In genomic region chr6:110859335-110859792, GRCh38 we compare ENCODE assay signal across 13 cellular contexts. TPM values are rescaled to one million over a fixed set of nuclear protein-coding genes. Genes with fewer than 3 reads are reported as not detected.
DNase-seq lines count a peak whose midpoint lies in the region; ATAC-seq and TF ChIP-seq lines count a peak whose summit lies in the region.
"Had no signal": no experiment of that assay in that cellular context is flagged by ENCODE, and none has a peak within 500 bp of the region (broad histone marks: within the 10 kb centered on the region; RNA-seq: fewer than 3 reads in every experiment).

No MANE protein-coding gene starts in this region.

- ATAC-seq in sciatic nerve: peak; percentile 38

- no peaks in the 10 kb centered on the region for H3K9me3 Mint-ChIP-seq in activated CD4-positive, alpha-beta T cell treated with anti-CD3 and anti-CD28 coated beads, Interleukin-2, amount 10 ng/mL, durations not matched to agents 7 days and 5 days
- no peaks in the 10 kb centered on the region for H3K9me3 Mint-ChIP-seq in activated T-helper 1 cell treated with anti-CD3 and anti-CD28 coated beads, Interleukin-12 subunit alpha, Interleukin-12 subunit beta, Interleukin-2, Interleukin-4 antibody, amounts not matched to agents 30 ng/mL and 10 ng/mL and 1 ng/mL, durations not matched to agents 14 hours and 24 hours and 36 hours
- H3K9me3 Mint-ChIP-seq: neural crest cell had no signal

- H3K9me2 ChIP-seq in SK-N-SH: no peaks in the 10 kb centered on the region

- TF ChIP-seq RAD21 in SK-N-SH (IDR thresholded peaks at IDR 0.05; ENCODE audit: low read length): no peak

- H3K4me2 ChIP-seq in SK-N-SH: no peak overlapping the region

- in situ Hi-C loops in KBM-7 (cut with MboI; ENCODE audit: low pct_unique_long_range_greater_than_20kb, low sequenced_read_pairs): no loop called here

- POLR2A ChIA-PET in activated CD4-positive, alpha-beta T cell treated with anti-CD3 and anti-CD28 coated beads, Interleukin-2, amount 10 ng/mL, durations not matched to agents 7 days and 5 days (lab: Charles Lee): no interaction called here
- POLR2A ChIA-PET in SK-N-SH (lab: Yijun Ruan, JAX): no interaction called here

- H2AFZ ChIP-seq in SK-N-SH (ENCODE audit: low read depth): no peak overlapping the region

- H3K36me3 Mint-ChIP-seq in activated CD4-positive, alpha-beta T cell treated with anti-CD3 and anti-CD28 coated beads, Interleukin-2, amount 10 ng/mL, durations not matched to agents 7 days and 5 days (ENCODE audit: low read depth): peaks cover 3% of the 10 kb centered on the region
- H3K36me3 Mint-ChIP-seq in activated T-helper 1 cell treated with anti-CD3 and anti-CD28 coated beads, Interleukin-12 subunit alpha, Interleukin-12 subunit beta, Interleukin-2, Interleukin-4 antibody, amounts not matched to agents 30 ng/mL and 10 ng/mL and 1 ng/mL, durations not matched to agents 14 hours and 24 hours and 36 hours (ENCODE audit: low read depth): no peaks in the 10 kb centered on the region

- H3K27ac Mint-ChIP-seq in activated CD4-positive, alpha-beta T cell treated with anti-CD3 and anti-CD28 coated beads, Interleukin-2, amount 10 ng/mL, durations not matched to agents 7 days and 5 days: peak overlapping the region; percentile 69
- peak overlapping the region; percentile 27 for H3K27ac Mint-ChIP-seq in activated T-helper 1 cell treated with anti-CD3 and anti-CD28 coated beads, Interleukin-12 subunit alpha, Interleukin-12 subunit beta, Interleukin-2, Interleukin-4 antibody, amounts not matched to agents 30 ng/mL and 10 ng/mL and 1 ng/mL, durations not matched to agents 14 hours and 24 hours and 36 hours

- no peaks in the 10 kb centered on the region for H3K27me3 Mint-ChIP-seq in activated CD4-positive, alpha-beta T cell treated with anti-CD3 and anti-CD28 coated beads, Interleukin-2, amount 10 ng/mL, durations not matched to agents 7 days and 5 days
- H3K27me3 Mint-ChIP-seq in activated T-helper 1 cell treated with anti-CD3 and anti-CD28 coated beads, Interleukin-12 subunit alpha, Interleukin-12 subunit beta, Interleukin-2, Interleukin-4 antibody, amounts not matched to agents 30 ng/mL and 10 ng/mL and 1 ng/mL, durations not matched to agents 14 hours and 24 hours and 36 hours (ENCODE audit: insufficient read depth): no peaks in the 10 kb centered on the region

- H3K36me3 ChIP-seq in SK-N-SH (replicated peaks in 1 of 2; ENCODE audit: control insufficient read depth in 1 of 2, insufficient read depth in 2 of 2, low read length in 1 of 2): no peaks in the 10 kb centered on the region
- H3K36me3 ChIP-seq: esophagus squamous epithelium had no signal

- H3K9me3 ChIP-seq in SK-N-SH: no peaks in the 10 kb centered on the region
- H3K9me3 ChIP-seq: esophagus squamous epithelium had no signal

- intact Hi-C loops in activated T-helper 1 cell treated with anti-CD3 and anti-CD28 coated beads, Interleukin-12 subunit alpha, Interleukin-12 subunit beta, Interleukin-2, Interleukin-4 antibody, amounts not matched to agents 30 ng/mL and 10 ng/mL and 1 ng/mL, durations not matched to agents 14 hours and 24 hours and 36 hours (cut with micrococcal nuclease): no loop called here
- intact Hi-C loops in sciatic nerve (cut with DNase I): no loop called here

- H3K4me1 Mint-ChIP-seq in activated CD4-positive, alpha-beta T cell treated with anti-CD3 and anti-CD28 coated beads, Interleukin-2, amount 10 ng/mL, durations not matched to agents 7 days and 5 days: peaks cover 16% of the 10 kb centered on the region
- H3K4me1 Mint-ChIP-seq in activated T-helper 1 cell treated with anti-CD3 and anti-CD28 coated beads, Interleukin-12 subunit alpha, Interleukin-12 subunit beta, Interleukin-2, Interleukin-4 antibody, amounts not matched to agents 30 ng/mL and 10 ng/mL and 1 ng/mL, durations not matched to agents 14 hours and 24 hours and 36 hours (ENCODE audit: low read depth): peaks cover 8% of the 10 kb centered on the region
- H3K4me1 Mint-ChIP-seq: neural crest cell had no signal

- no peak overlapping the region for H3K4me3 Mint-ChIP-seq in activated CD4-positive, alpha-beta T cell treated with anti-CD3 and anti-CD28 coated beads, Interleukin-2, amount 10 ng/mL, durations not matched to agents 7 days and 5 days
- no peak overlapping the region for H3K4me3 Mint-ChIP-seq in activated T-helper 1 cell treated with anti-CD3 and anti-CD28 coated beads, Interleukin-12 subunit alpha, Interleukin-12 subunit beta, Interleukin-2, Interleukin-4 antibody, amounts not matched to agents 30 ng/mL and 10 ng/mL and 1 ng/mL, durations not matched to agents 14 hours and 24 hours and 36 hours
- H3K4me3 Mint-ChIP-seq: neural crest cell had no signal

- peaks cover 3% of the 10 kb centered on the region for H3F3A ChIP-seq in SK-N-SH (replicated peaks; ENCODE audit: insufficient read depth)

- H3K4me1 ChIP-seq in SK-N-SH (ENCODE audit: control insufficient read depth in 1 of 2, insufficient read depth in 2 of 2, low read depth in 1 of 2, low read length in 1 of 2): no peaks in the 10 kb centered on the region

- H3K4me3 ChIP-seq in SK-N-SH (ENCODE audit: low read depth in 2 of 2, low read length in 1 of 2): no peak overlapping the region
- H3K4me3 ChIP-seq: esophagus squamous epithelium had no signal

- no peak for DNase-seq in activated CD4-positive, alpha-beta T cell treated with anti-CD3 and anti-CD28 coated beads, Interleukin-2, amount 10 ng/mL, durations not matched to agents 7 days and 5 days
- no peak for DNase-seq in activated CD4-positive, alpha-beta T cell treated with anti-CD3 and anti-CD28 coated beads, Interleukin-2, amount 50 U/mL, for 48 hours
- DNase-seq in KBM-7 (peak; percentile 94), sciatic nerve (ENCODE audit: low spot score) (no peak), NCI-H2029 (lab: John Stamatoyannopoulos, UW) (no peak), SK-N-SH (no peak)
- no peak for DNase-seq in activated T-helper 1 cell treated with anti-CD3 and anti-CD28 coated beads, Interleukin-12 subunit alpha, Interleukin-12 subunit beta, Interleukin-2, Interleukin-4 antibody, amounts not matched to agents 30 ng/mL and 10 ng/mL and 1 ng/mL, durations not matched to agents 14 hours and 24 hours and 36 hours (ENCODE audit: low spot score)
- DNase-seq in activated effector memory CD4-positive, alpha-beta T cell treated with anti-CD3 and anti-CD28 coated beads, Interleukin-2, amount 50 U/mL, for 16 hours: no peak
- DNase-seq: ACHN, esophagus squamous epithelium, NCI-H1092 treated with DMSO at 0.1 percent for 48 hours, NCI-H748 treated with DMSO at 0.1 percent for 48 hours had no signal

- no peaks in the 10 kb centered on the region for H3K27me3 ChIP-seq in SK-N-SH (ENCODE audit: insufficient read depth)
- H3K27me3 ChIP-seq: esophagus squamous epithelium had no signal

- CTCF ChIA-PET in activated CD4-positive, alpha-beta T cell treated with anti-CD3 and anti-CD28 coated beads, Interleukin-2, amount 10 ng/mL, durations not matched to agents 7 days and 5 days (lab: Charles Lee): no interaction called here
- CTCF ChIA-PET in SK-N-SH (lab: Yijun Ruan, JAX): no interaction called here

- no peak for TF ChIP-seq CTCF in SK-N-SH (IDR thresholded peaks at IDR 0.05)

- WGBS in SK-N-SH (ENCODE audit: low lambda C conversion rate): 92% methylated on average over 11 of the region's 12 CpGs

- H3K9ac ChIP-seq in SK-N-SH: no peak overlapping the region

- no peaks in the 10 kb centered on the region for H4K20me1 ChIP-seq in SK-N-SH (ENCODE audit: insufficient read depth)

- TF ChIP-seq EP300 in SK-N-SH (IDR thresholded peaks at IDR 0.05; ENCODE audit: borderline replicate concordance in 1 of 2, low read depth in 1 of 2, low read length in 1 of 2): no peak

- H3K27ac ChIP-seq in SK-N-SH (ENCODE audit: low read depth in 2 of 2, low read length in 1 of 2): no peak overlapping the region
- H3K27ac ChIP-seq: esophagus squamous epithelium had no signal

- no peaks in the 10 kb centered on the region for H3K79me2 ChIP-seq in SK-N-SH (ENCODE audit: insufficient read depth)

TF ChIP-seq in SK-N-SH, 30 proteins besides CTCF, POLR2A, EP300 and RAD21 (continues in another document):
- TF ChIP-seq FOXJ3 (CRISPR knock-in tag; IDR thresholded peaks at IDR 0.05): no peak
- no peak for TF ChIP-seq YY1 (IDR thresholded peaks at IDR 0.05; ENCODE audit: low read depth)
- no peak for TF ChIP-seq RFX5 (IDR thresholded peaks at IDR 0.05; ENCODE audit: low read length)
- TF ChIP-seq CHD2 (IDR thresholded peaks at IDR 0.05; ENCODE audit: low read length, partially characterized antibody): no peak
- no peak for TF ChIP-seq NFIC (IDR thresholded peaks at IDR 0.05; ENCODE audit: borderline replicate concordance)

RNA-seq across cellular contexts. Expression of gene AMD1, which starts 15.2 kb away (rescaled TPM):
- 100 to 1,000 TPM in 1 of 2 experiments, 10 to 100 TPM in 1; 76.5 to 103 TPM for total RNA-seq in activated CD4-positive, alpha-beta T cell treated with anti-CD3 and anti-CD28 coated beads, Interleukin-2, amount 10 ng/mL, durations not matched to agents 7 days and 5 days
- 101 and 109 TPM in 2 replicates for total RNA-seq in activated T-helper 1 cell treated with anti-CD3 and anti-CD28 coated beads, Interleukin-12 subunit alpha, Interleukin-12 subunit beta, Interleukin-2, Interleukin-4 antibody, amounts not matched to agents 30 ng/mL and 10 ng/mL and 1 ng/mL, durations not matched to agents 14 hours and 24 hours and 36 hours
- total RNA-seq in sciatic nerve: 65.9 TPM
- 21.1 and 27.1 TPM in 2 replicates for polyA plus RNA-seq in SK-N-SH (2012; rRNA removed)
- 35.0 and 50.4 TPM in 2 replicates for polyA plus RNA-seq in SK-N-SH (2012; cell fraction: cytosol; rRNA removed)
- 11.1 and 23.2 TPM in 2 replicates for polyA plus RNA-seq in SK-N-SH (2012; cell fraction: nucleus; rRNA removed)

RNA-seq across cellular contexts. Expression of gene CDK19, which starts 44.1 kb away (rescaled TPM):
- total RNA-seq in activated CD4-positive, alpha-beta T cell treated with anti-CD3 and anti-CD28 coated beads, Interleukin-2, amount 10 ng/mL, durations not matched to agents 7 days and 5 days: 10 to 100 TPM; 26.5 to 27.3 TPM
- 12.4 and 13.7 TPM in 2 replicates for total RNA-seq in activated T-helper 1 cell treated with anti-CD3 and anti-CD28 coated beads, Interleukin-12 subunit alpha, Interleukin-12 subunit beta, Interleukin-2, Interleukin-4 antibody, amounts not matched to agents 30 ng/mL and 10 ng/mL and 1 ng/mL, durations not matched to agents 14 hours and 24 hours and 36 hours
- total RNA-seq in sciatic nerve: 41.7 TPM
- polyA plus RNA-seq in SK-N-SH (2012; rRNA removed): 6.5 and 9.1 TPM in 2 replicates
- 9.2 and 10.0 TPM in 2 replicates for polyA plus RNA-seq in SK-N-SH (2012; cell fraction: cytosol; rRNA removed)
- 4.2 and 8.2 TPM in 2 replicates for polyA plus RNA-seq in SK-N-SH (2012; cell fraction: nucleus; rRNA removed)
